8 cellular contexts compared by ENCODE assay signal in genomic region chr20:49846206-49846807, GRCh38. TPM values are rescaled to one million over a fixed set of nuclear protein-coding genes. Genes with fewer than 3 reads are reported as not detected.
DNase-seq lines count a peak whose midpoint lies in the region; ATAC-seq and TF ChIP-seq lines count a peak whose summit lies in the region.

No MANE protein-coding gene starts in this region.

- H3K9me3 ChIP-seq in BE2C, result no peaks in the 10 kb centered on the region
- no peaks in the 10 kb centered on the region for H3K9me3 ChIP-seq in esophagus squamous epithelium
- H3K9me3 ChIP-seq in upper lobe of left lung, result no peaks in the 10 kb centered on the region

- no peaks in the 10 kb centered on the region for H3K27me3 Mint-ChIP-seq in neural crest cell (ENCODE audit: low read depth)

- TF ChIP-seq POLR2A in esophagus squamous epithelium (IDR thresholded peaks at IDR 0.05), result no peak
- no peak for TF ChIP-seq POLR2A in upper lobe of left lung (IDR thresholded peaks at IDR 0.05)

- H3K27ac Mint-ChIP-seq in neural crest cell (ENCODE audit: unreplicated experiment), result no peak overlapping the region

- TF ChIP-seq CTCF in BE2C (IDR thresholded peaks at IDR 0.05; ENCODE audit: low read depth, low read length) (peak; percentile 82), esophagus squamous epithelium (IDR thresholded peaks at IDR 0.05) (peak in 5 of 6 experiments; percentile 63 to 69 (median 68)), neural crest cell (conservative IDR thresholded peaks at IDR 0.05) (peak; percentile 78), upper lobe of left lung (IDR thresholded peaks at IDR 0.05) (peak; percentile 27 to 66 (median 60))

- H3K4me1 Mint-ChIP-seq in neural crest cell, result peaks cover 10% of the 10 kb centered on the region

- 59 to 68% methylated on average over 6 of the region's 6 CpGs for WGBS in esophagus squamous epithelium, 2 donors
- WGBS in upper lobe of left lung, 2 donors, result 69 to 81% methylated on average over 6 of the region's 6 CpGs

- H3K36me3 ChIP-seq in BE2C, result peaks cover 2% of the 10 kb centered on the region; the same call in 1 of the 2 replicates
- H3K36me3 ChIP-seq in esophagus squamous epithelium, result peaks cover 4 to 63% (median 9%) of the 10 kb centered on the region in 3 donors
- H3K36me3 ChIP-seq in upper lobe of left lung, result peaks cover 3 to 32% (median 21%) of the 10 kb centered on the region in 4 donors

- intact Hi-C loops in esophagus squamous epithelium (cut with DNase I), result loop anchor here (5.0 kb wide), 1 partner anchor 234 kb away; no protein-coding TSS in a partner anchor

- peak; percentile 78 to 85 for ATAC-seq in upper lobe of left lung (ENCODE audit: low FRiP score in 2 of 2)
- no peak for ATAC-seq in GM21825 (IDR thresholded peaks at IDR 0.05; ENCODE audit: unreplicated experiment)

- peak; percentile 73 for DNase-seq in BE2C
- DNase-seq in H4 (ENCODE audit: low spot score), result peak; percentile 25
- peak; percentile 39 for DNase-seq in NCI-H510A (lab: John Stamatoyannopoulos, UW)
- peak; percentile 31 to 36 for DNase-seq in activated CD4-positive, alpha-beta T cell treated with anti-CD3 and anti-CD28 coated beads, Interleukin-2, amount 50 U/mL, for 4 hours
- DNase-seq in esophagus squamous epithelium (lab: John Stamatoyannopoulos, UW), result no peak
- peak; percentile 53 for DNase-seq in neural crest cell (ENCODE audit: low read depth, low spot score)
- peak in 1 of 2 donors; percentile 51 for DNase-seq in upper lobe of left lung

- no peak overlapping the region for H3K4me3 Mint-ChIP-seq in neural crest cell

- no peaks in the 10 kb centered on the region for H3K9me3 Mint-ChIP-seq in neural crest cell

- H3K27ac ChIP-seq in esophagus squamous epithelium (peak overlapping the region in 1 of 4 donors; percentile 10), upper lobe of left lung (peak overlapping the region in 1 of 4 donors; percentile 40)

- H3K4me1 ChIP-seq in BE2C (peaks cover 11% of the 10 kb centered on the region), esophagus squamous epithelium (peaks cover 12 to 27% (median 15%) of the 10 kb centered on the region in 3 donors), upper lobe of left lung (peaks cover 5 to 25% (median 9%) of the 10 kb centered on the region in 4 donors)

- peaks cover 8% of the 10 kb centered on the region for H3K36me3 Mint-ChIP-seq in neural crest cell (ENCODE audit: low read depth)

- H3K27me3 ChIP-seq in BE2C (no peaks in the 10 kb centered on the region), esophagus squamous epithelium (no peaks in the 10 kb centered on the region), upper lobe of left lung (no peaks in the 10 kb centered on the region)

- H3K4me3 ChIP-seq in BE2C (ENCODE audit: low read depth, low read length) (no peak overlapping the region), esophagus squamous epithelium (no peak overlapping the region), upper lobe of left lung (no peak overlapping the region)

- TF ChIP-seq EP300 in upper lobe of left lung (IDR thresholded peaks at IDR 0.05), result no peak

RNA-seq across cellular contexts. Expression of gene SLC9A8, which starts 33.7 kb away (rescaled TPM):
- 4.5 TPM for polyA plus RNA-seq in BE2C (2012; ENCODE audit: insufficient read depth, insufficient read length, low read depth)
- total RNA-seq in H4 (2014; rRNA removed; shearing (Covaris generic)), result 4.9 TPM in 2 replicates
- total RNA-seq in esophagus squamous epithelium (10 to 100 TPM; 11.5 to 14.1 (median 11.9) TPM), neural crest cell (9.1 and 9.7 TPM in 2 replicates), upper lobe of left lung (10 to 100 TPM; 13.2 to 19.6 (median 17.2) TPM)
